Comparison of ENCODE assay signal across 18 cellular contexts in the genomic region with DNA sequence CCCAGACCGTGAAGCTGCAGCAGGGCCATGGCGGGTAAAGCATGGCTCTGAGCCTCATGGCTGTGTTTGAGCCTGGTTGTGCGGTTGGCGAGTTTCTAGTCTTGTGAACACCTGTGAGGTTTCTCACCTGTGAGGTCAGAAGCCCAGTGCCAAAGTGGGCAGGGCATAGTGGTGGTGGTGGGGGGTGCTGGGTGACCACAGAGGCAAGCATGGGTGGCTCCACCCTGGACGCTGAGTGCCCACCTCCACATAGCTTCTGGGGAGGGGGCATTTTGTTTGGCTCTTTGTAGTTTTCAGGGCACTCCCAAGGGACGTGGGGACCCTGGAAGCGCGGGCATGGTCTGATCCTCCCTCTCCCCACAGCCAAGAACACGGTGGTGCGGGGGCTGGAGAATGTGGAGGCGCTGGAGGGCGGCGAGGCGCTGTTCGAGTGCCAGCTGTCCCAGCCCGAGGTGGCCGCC.
DNase-seq lines count a peak whose midpoint lies in the region; ATAC-seq, FAIRE-seq and TF ChIP-seq lines count a peak whose summit lies in the region.
"Had no signal": no experiment of that assay in that cellular context is flagged by ENCODE, and none has a peak within 500 bp of the region (broad histone marks: within the 10 kb centered on the region; RNA-seq: fewer than 3 reads in every experiment).

No MANE protein-coding gene starts in this region.

- H3K27ac Mint-ChIP-seq in type B pancreatic cell: no peak overlapping the region

- 64 to 67% methylated on average over 17 of the region's 17 CpGs for WGBS in pancreas, 2 donors

- H3K27me3 Mint-ChIP-seq in type B pancreatic cell: no peaks in the 10 kb centered on the region

- H3K9me3 ChIP-seq in pancreas: no peaks in the 10 kb centered on the region

- H3K4me3 Mint-ChIP-seq in type B pancreatic cell: no peak overlapping the region
- H3K4me3 Mint-ChIP-seq: CD14-positive monocyte had no signal

- no peak for FAIRE-seq in pancreas (lab: Jason Lieb, UNC)
- FAIRE-seq: GM12892, H1 had no signal

- peak overlapping the region in 2 of 4 donors; percentile 13 to 17 for H3K4me3 ChIP-seq in pancreas
- H3K4me3 ChIP-seq: MG63 had no signal

- peaks cover 12% of the 10 kb centered on the region for H3K36me3 Mint-ChIP-seq in type B pancreatic cell
- H3K36me3 Mint-ChIP-seq: CD14-positive monocyte had no signal

- intact Hi-C loops in left ventricle myocardium superior (cut with micrococcal nuclease) (no loop called here), left cardiac atrium (cut with DNase I) (no loop called here), pancreas (cut with DNase I) (no loop called here)

- no peaks in the 10 kb centered on the region for H3K27me3 ChIP-seq in pancreas
- H3K27me3 ChIP-seq: MG63 had no signal

- peaks cover 5% of the 10 kb centered on the region for H3K9me3 Mint-ChIP-seq in type B pancreatic cell

- no peaks in the 10 kb centered on the region for H3K4me1 ChIP-seq in pancreas

- no peak for TF ChIP-seq CTCF in pancreas (IDR thresholded peaks at IDR 0.05)
- TF ChIP-seq CTCF in type B pancreatic cell (conservative IDR thresholded peaks at IDR 0.05): no peak

- H3K27ac ChIP-seq in pancreas: peak overlapping the region in 3 of 4 donors; percentile 35 to 46 (median 39)

- ATAC-seq in left ventricle myocardium superior: no peak
- no peak for ATAC-seq in left cardiac atrium
- peak; percentile 77 to 93 (median 88) for ATAC-seq in pancreas

- DNase-seq in left ventricle myocardium superior: peak; percentile 15
- DNase-seq in left cardiac atrium: no peak
- peak; percentile 45 for DNase-seq in ecto neural progenitor cell (ENCODE audit: low spot score)
- DNase-seq in pancreas: peak; percentile 48 to 86 (median 74)
- DNase-seq in type B pancreatic cell (ENCODE audit: extremely low spot score, unreplicated experiment): peak; percentile 66
- DNase-seq in NCI-H1417 (lab: John Stamatoyannopoulos, UW): no peak
- DNase-seq in HT-29 (ENCODE audit: low spot score): no peak
- DNase-seq in activated CD4-positive, alpha-beta T cell treated with anti-CD3 and anti-CD28 coated beads for 4 hours: no peak
- DNase-seq: COR-L47, IMR-90, Karpas-422, MG63, NCI-H1092, NCI-H2227 treated with DMSO at 0.1 percent for 48 hours, NCI-H524 had no signal

- H3K36me3 ChIP-seq in pancreas: peaks cover 0 to 5% (median 0%) of the 10 kb centered on the region in 3 donors
- H3K36me3 ChIP-seq: MG63 had no signal

- no peaks in the 10 kb centered on the region for H3K4me1 Mint-ChIP-seq in type B pancreatic cell (ENCODE audit: unreplicated experiment)
- H3K4me1 Mint-ChIP-seq: CD14-positive monocyte had no signal

Comparison
In these comparisons a context has a peak if more than half of its experiments do, and no peak if none do; other contexts are left out.
1. DNase-seq: peak in left ventricle myocardium superior (single experiment), ecto neural progenitor cell (single experiment), pancreas (6 of 6) and type B pancreatic cell (single experiment); none in left cardiac atrium (single experiment), NCI-H1417 (0 of 3), HT-29 (single experiment) and activated CD4-positive, alpha-beta T cell treated with anti-CD3 and anti-CD28 coated beads for 4 hours (0 of 2).
2. ATAC-seq: peak in pancreas (4 of 4); none in left ventricle myocardium superior (single experiment) and left cardiac atrium (0 of 2).